26 cellular contexts compared by ENCODE assay signal in the genomic region with DNA sequence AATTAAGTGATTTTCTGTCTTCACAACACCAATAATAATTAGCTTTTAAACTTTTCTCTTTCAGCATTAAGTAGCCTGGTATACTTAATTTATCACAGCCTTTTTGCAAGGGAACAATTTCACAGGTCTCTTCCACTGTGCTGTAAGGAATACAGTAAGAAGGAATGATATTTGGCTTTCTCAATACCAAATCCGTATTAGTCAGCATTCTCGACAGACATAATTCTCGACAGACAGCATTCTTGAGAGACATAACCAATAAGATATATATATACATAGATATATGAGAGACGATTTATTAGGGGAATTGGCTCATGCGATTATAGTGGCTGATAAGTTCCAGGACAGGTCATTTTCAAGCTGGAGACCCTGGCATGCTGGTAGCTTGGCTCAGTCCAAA.
"Had no signal": no experiment of that assay in that cellular context is flagged by ENCODE, and none has a peak within 500 bp of the region (broad histone marks: within the 10 kb centered on the region; RNA-seq: fewer than 3 reads in every experiment).

No MANE protein-coding gene starts in this region.

- H3K27me3 ChIP-seq: ascending aorta, cardiac muscle cell, colonic mucosa, tibial nerve had no signal

- DNase-seq: activated CD4-positive, alpha-beta T cell treated with anti-CD3 and anti-CD28 coated beads for 36 hours; activated CD4-positive, CD25-positive, alpha-beta regulatory T cell; activated CD8-positive, alpha-beta T cell treated with anti-CD3 and anti-CD28 coated beads, Interleukin-2, amount 10 ng/mL, durations not matched to agents 7 days and 5 days; activated effector memory CD4-positive, alpha-beta T cell treated with Interleukin-2 at 50 U/mL for 16 hours; activated naive CD4-positive, alpha-beta T cell treated with Interleukin-2 at 50 U/mL for 16 hours; activated T-cell treated with anti-CD3 and anti-CD28 coated beads for 4 hours; activated T-cell treated with anti-CD3 and anti-CD28 coated beads, Interleukin-2, amount 50 U/mL, for 72 hours; cerebellar nuclear complex; colonic mucosa; effector CD8-positive, alpha-beta T cell; head of caudate nucleus; hippocampal formation; left cardiac atrium; naive thymus-derived CD8-positive, alpha-beta T cell; occipital lobe; stimulated activated CD4-positive, alpha-beta T cell treated with anti-CD3 and anti-CD28 coated beads, Interleukin-2, amount 100 ng/mL, for 24 hours; stimulated activated naive CD4-positive, alpha-beta T cell; T-helper 1 cell had no signal

- H3K36me3 ChIP-seq: colonic mucosa had no signal

- H3K27ac ChIP-seq: ascending aorta, cardiac muscle cell, colonic mucosa, tibial nerve had no signal

- FAIRE-seq: endometrium, keratinocyte, urothelium cell line had no signal

- H3K4me3 ChIP-seq: ascending aorta, cardiac muscle cell, colonic mucosa, smooth muscle cell, tibial nerve had no signal

- H3K4me2 ChIP-seq: smooth muscle cell had no signal

- H3K9me3 ChIP-seq: ascending aorta, colonic mucosa, tibial nerve had no signal

- ATAC-seq: activated CD4-positive, alpha-beta T cell treated with anti-CD3 and anti-CD28 coated beads for 36 hours; activated CD8-positive, alpha-beta T cell treated with anti-CD3 and anti-CD28 coated beads, Interleukin-2, amount 10 ng/mL, durations not matched to agents 7 days and 5 days; activated T-cell treated with anti-CD3 and anti-CD28 coated beads, Interleukin-2, amount 50 U/mL, for 72 hours; left cardiac atrium; naive thymus-derived CD8-positive, alpha-beta T cell; sciatic nerve had no signal
